13 cellular contexts compared by ENCODE assay signal in genomic region chr10:43206391-43207235, GRCh38.
DNase-seq lines count a peak whose midpoint lies in the region; ATAC-seq and TF ChIP-seq lines count a peak whose summit lies in the region.
"Had no signal": no experiment of that assay in that cellular context is flagged by ENCODE, and none has a peak within 500 bp of the region (broad histone marks: within the 10 kb centered on the region; RNA-seq: fewer than 3 reads in every experiment).

No MANE protein-coding gene starts in this region.

- no peaks in the 10 kb centered on the region for H3K9me3 Mint-ChIP-seq in activated B cell treated with CpG ODN at 0.5 μM for 24 hours
- no peaks in the 10 kb centered on the region for H3K9me3 Mint-ChIP-seq in stimulated activated naive CD8-positive, alpha-beta T cell treated with anti-CD3 and anti-CD28 coated beads, Interleukin-15, amount 100 ng/mL, for 72 hours
- H3K9me3 Mint-ChIP-seq: CD8-positive, alpha-beta T cell; T-cell had no signal

- TF ChIP-seq CTCF in activated B cell treated with CpG ODN at 0.5 μM for 24 hours (IDR thresholded peaks at IDR 0.05) (no peak), sigmoid colon (IDR thresholded peaks at IDR 0.05) (no peak)

- no peak for TF ChIP-seq EP300 in sigmoid colon (IDR thresholded peaks at IDR 0.05)

- H3K4me1 ChIP-seq in sigmoid colon: peaks cover 0 to 23% (median 11%) of the 10 kb centered on the region in 4 donors

- H3K36me3 Mint-ChIP-seq in activated B cell treated with CpG ODN at 0.5 μM for 24 hours (ENCODE audit: low read depth): no peaks in the 10 kb centered on the region
- H3K36me3 Mint-ChIP-seq: CD8-positive, alpha-beta T cell; T-cell had no signal

- no peak overlapping the region for H3K27ac Mint-ChIP-seq in activated B cell treated with CpG ODN at 0.5 μM for 24 hours
- H3K27ac Mint-ChIP-seq in stimulated activated naive CD8-positive, alpha-beta T cell treated with anti-CD3 and anti-CD28 coated beads, Interleukin-15, amount 100 ng/mL, for 72 hours: peak overlapping the region in 1 of 2 donors; percentile 12
- H3K27ac Mint-ChIP-seq: CD8-positive, alpha-beta T cell; T-cell had no signal

- H3K4me3 ChIP-seq in H7 (ENCODE audit: insufficient read depth, low read depth, low read length): no peak overlapping the region
- H3K4me3 ChIP-seq in sigmoid colon: no peak overlapping the region

- WGBS in sigmoid colon, 2 donors: 92 to 95% methylated on average over 13 of the region's 13 CpGs

- H3K4me3 Mint-ChIP-seq in activated B cell treated with CpG ODN at 0.5 μM for 24 hours: no peak overlapping the region
- no peak overlapping the region for H3K4me3 Mint-ChIP-seq in stimulated activated naive CD8-positive, alpha-beta T cell treated with anti-CD3 and anti-CD28 coated beads, Interleukin-15, amount 100 ng/mL, for 72 hours
- H3K4me3 Mint-ChIP-seq: CD8-positive, alpha-beta T cell; T-cell had no signal

- POLR2A ChIA-PET in activated B cell treated with CpG ODN at 0.5 μM for 24 hours (lab: Charles Lee): no interaction called here

- H3K27me3 ChIP-seq in H7 (ENCODE audit: control insufficient read depth, insufficient read depth, low read length): no peaks in the 10 kb centered on the region
- H3K27me3 ChIP-seq in sigmoid colon: peaks cover 0 to 9% (median 5%) of the 10 kb centered on the region in 3 donors

- no peak overlapping the region for H3K27ac ChIP-seq in sigmoid colon

- H3K4me1 Mint-ChIP-seq in activated B cell treated with CpG ODN at 0.5 μM for 24 hours: peaks cover 7% of the 10 kb centered on the region
- peaks cover 25% of the 10 kb centered on the region for H3K4me1 Mint-ChIP-seq in stimulated activated naive CD8-positive, alpha-beta T cell treated with anti-CD3 and anti-CD28 coated beads, Interleukin-15, amount 100 ng/mL, for 72 hours

- TF ChIP-seq POLR2A in sigmoid colon (IDR thresholded peaks at IDR 0.05): no peak

- no peak for ATAC-seq in activated B cell treated with CpG ODN at 0.5 μM for 24 hours (ENCODE audit: low read depth)
- no peak for ATAC-seq in left cardiac atrium
- ATAC-seq in HG03378 (IDR thresholded peaks at IDR 0.05; ENCODE audit: unreplicated experiment): no peak
- no peak for ATAC-seq in GM21717 (IDR thresholded peaks at IDR 0.05; ENCODE audit: unreplicated experiment)
- ATAC-seq in stimulated activated naive CD8-positive, alpha-beta T cell treated with anti-CD3 and anti-CD28 coated beads, Interleukin-15, amount 100 ng/mL, for 72 hours: no peak
- ATAC-seq: CD8-positive, alpha-beta T cell; T-cell had no signal

- intact Hi-C loops in activated B cell treated with CpG ODN at 0.5 μM for 24 hours (cut with micrococcal nuclease): loop anchor here (10.0 kb wide), 1 partner anchor 572 kb away; the partner anchor contains the start of gene ZNF33B
- intact Hi-C loops in left cardiac atrium (cut with DNase I): no loop called here
- intact Hi-C loops in sigmoid colon (cut with DNase I): no loop called here

- no peaks in the 10 kb centered on the region for H3K36me3 ChIP-seq in H7 (replicated peaks; ENCODE audit: control insufficient read depth, insufficient read depth, low read length)
- H3K36me3 ChIP-seq in sigmoid colon: no peaks in the 10 kb centered on the region

- no peaks in the 10 kb centered on the region for H3K27me3 Mint-ChIP-seq in activated B cell treated with CpG ODN at 0.5 μM for 24 hours
- no peaks in the 10 kb centered on the region for H3K27me3 Mint-ChIP-seq in stimulated activated naive CD8-positive, alpha-beta T cell treated with anti-CD3 and anti-CD28 coated beads, Interleukin-15, amount 100 ng/mL, for 72 hours
- H3K27me3 Mint-ChIP-seq: T-cell had no signal

- CTCF ChIA-PET in activated B cell treated with CpG ODN at 0.5 μM for 24 hours (lab: Charles Lee): no interaction called here

- peak; percentile 31 for DNase-seq in H7
- peak; percentile 12 for DNase-seq in activated B cell treated with CpG ODN at 0.5 μM for 24 hours
- peak; percentile 9 for DNase-seq in left cardiac atrium
- DNase-seq in sigmoid colon: peak; percentile 56
- no peak for DNase-seq in stimulated activated naive CD8-positive, alpha-beta T cell treated with anti-CD3 and anti-CD28 coated beads, Interleukin-15, amount 100 ng/mL, for 72 hours
- DNase-seq: activated CD4-positive, alpha-beta T cell treated with anti-CD3 and anti-CD28 coated beads for 48 hours; cortex of kidney; stimulated activated CD4-positive, alpha-beta T cell treated with anti-CD3 and anti-CD28 coated beads, Interleukin-4, amount 100 ng/mL, for 24 hours; stimulated activated naive CD4-positive, alpha-beta T cell treated with Interleukin-2 at 50 U/mL for 16 hours had no signal

- no peaks in the 10 kb centered on the region for H3K9me3 ChIP-seq in sigmoid colon

Comparison
In these comparisons a context has a peak if more than half of its experiments do, and no peak if none do; other contexts are left out.
1. DNase-seq: peak in H7 (single experiment), activated B cell treated with CpG ODN at 0.5 μM for 24 hours (single experiment), left cardiac atrium (single experiment) and sigmoid colon (single experiment); none in stimulated activated naive CD8-positive, alpha-beta T cell treated with anti-CD3 and anti-CD28 coated beads, Interleukin-15, amount 100 ng/mL, for 72 hours (0 of 2).